Comparison of ENCODE assay signal across 28 cellular contexts in genomic region chr4:155656025-155656424, GRCh38. TPM values are rescaled to one million over a fixed set of nuclear protein-coding genes. Genes with fewer than 3 reads are reported as not detected.
"Had no signal": no experiment of that assay in that cellular context is flagged by ENCODE, and none has a peak within 500 bp of the region (broad histone marks: within the 10 kb centered on the region; RNA-seq: fewer than 3 reads in every experiment).

No MANE protein-coding gene starts in this region.

- H3K4me1 ChIP-seq: ascending aorta, breast epithelium, colonic mucosa had no signal

- DNase-seq: activated CD4-positive, alpha-beta memory T cell treated with anti-CD3 and anti-CD28 coated beads, Interleukin-2, amount 10 ng/mL, durations not matched to agents 7 days and 5 days; activated CD4-positive, alpha-beta T cell treated with anti-CD3 and anti-CD28 coated beads for 1 hour; activated CD4-positive, alpha-beta T cell treated with anti-CD3 and anti-CD28 coated beads for 4 hours; activated CD4-positive, alpha-beta T cell treated with anti-CD3 and anti-CD28 coated beads, Interleukin-2, amount 10 ng/mL, durations not matched to agents 7 days and 5 days; activated CD4-positive, alpha-beta T cell treated with anti-CD3 and anti-CD28 coated beads, Interleukin-2, amount 50 U/mL, for 4 hours; activated CD8-positive, alpha-beta memory T cell treated with anti-CD3 and anti-CD28 coated beads, Interleukin-2, amount 50 U/mL, for 48 hours; activated gamma-delta T cell; activated naive CD4-positive, alpha-beta T cell; activated naive CD4-positive, alpha-beta T cell treated with anti-CD3 and anti-CD28 coated beads, Interleukin-2, amount 10 ng/mL, durations not matched to agents 7 days and 5 days; activated naive CD8-positive, alpha-beta T cell treated with anti-CD3 and anti-CD28 coated beads, Interleukin-2, amount 10 ng/mL, durations not matched to agents 7 days and 5 days; activated T-cell treated with anti-CD3 and anti-CD28 coated beads for 4 hours; activated T-cell treated with anti-CD3 and anti-CD28 coated beads, Interleukin-2, amount 50 U/mL, for 24 hours; activated T-cell treated with anti-CD3 and anti-CD28 coated beads, Interleukin-2, amount 50 U/mL, for 72 hours; central memory CD4-positive, alpha-beta T cell; cerebellar nuclear complex; colonic mucosa; effector CD8-positive, alpha-beta T cell; esophagus squamous epithelium; foreskin melanocyte; T-helper 2 cell had no signal

- FAIRE-seq: endothelial cell of umbilical vein had no signal

- H3K27me3 ChIP-seq: ascending aorta, breast epithelium, cardiac muscle cell, colonic mucosa, esophagus squamous epithelium, gastroesophageal sphincter had no signal

- H3K9me3 Mint-ChIP-seq: activated CD4-positive, alpha-beta memory T cell treated with anti-CD3 and anti-CD28 coated beads, Interleukin-2, amount 10 ng/mL, durations not matched to agents 7 days and 5 days; activated CD4-positive, alpha-beta T cell treated with anti-CD3 and anti-CD28 coated beads, Interleukin-2, amount 10 ng/mL, durations not matched to agents 7 days and 5 days; activated naive CD4-positive, alpha-beta T cell treated with anti-CD3 and anti-CD28 coated beads, Interleukin-2, amount 10 ng/mL, durations not matched to agents 7 days and 5 days; activated naive CD4-positive, alpha-beta T cell treated with anti-CD3 and anti-CD28 coated beads, Interleukin-2, amount 50 U/mL, for 72 hours; activated naive CD8-positive, alpha-beta T cell treated with anti-CD3 and anti-CD28 coated beads, Interleukin-2, amount 10 ng/mL, durations not matched to agents 7 days and 5 days; activated T-cell treated with anti-CD3 and anti-CD28 coated beads, Interleukin-2, amount 50 U/mL, for 24 hours; activated T-cell treated with anti-CD3 and anti-CD28 coated beads, Interleukin-2, amount 50 U/mL, for 72 hours had no signal

- H3K27me3 Mint-ChIP-seq: activated naive CD4-positive, alpha-beta T cell treated with anti-CD3 and anti-CD28 coated beads, Interleukin-2, amount 10 ng/mL, durations not matched to agents 7 days and 5 days had no signal

- H3K4me3 ChIP-seq: ascending aorta, breast epithelium, cardiac muscle cell, colonic mucosa, esophagus squamous epithelium, gastroesophageal sphincter had no signal

- H3K36me3 Mint-ChIP-seq: activated naive CD4-positive, alpha-beta T cell treated with anti-CD3 and anti-CD28 coated beads, Interleukin-2, amount 10 ng/mL, durations not matched to agents 7 days and 5 days; activated naive CD4-positive, alpha-beta T cell treated with anti-CD3 and anti-CD28 coated beads, Interleukin-2, amount 50 U/mL, for 72 hours; activated naive CD8-positive, alpha-beta T cell treated with anti-CD3 and anti-CD28 coated beads, Interleukin-2, amount 10 ng/mL, durations not matched to agents 7 days and 5 days; brain had no signal

- ATAC-seq: activated naive CD4-positive, alpha-beta T cell treated with anti-CD3 and anti-CD28 coated beads, Interleukin-2, amount 50 U/mL, for 72 hours; activated T-cell treated with anti-CD3 and anti-CD28 coated beads, Interleukin-2, amount 50 U/mL, for 72 hours; gastroesophageal sphincter had no signal

- H3K9me3 ChIP-seq: breast epithelium, colonic mucosa, esophagus squamous epithelium had no signal

- H3K27ac Mint-ChIP-seq: activated CD4-positive, alpha-beta memory T cell treated with anti-CD3 and anti-CD28 coated beads, Interleukin-2, amount 10 ng/mL, durations not matched to agents 7 days and 5 days; activated CD4-positive, alpha-beta T cell treated with anti-CD3 and anti-CD28 coated beads, Interleukin-2, amount 10 ng/mL, durations not matched to agents 7 days and 5 days; activated naive CD4-positive, alpha-beta T cell treated with anti-CD3 and anti-CD28 coated beads, Interleukin-2, amount 10 ng/mL, durations not matched to agents 7 days and 5 days; activated naive CD4-positive, alpha-beta T cell treated with anti-CD3 and anti-CD28 coated beads, Interleukin-2, amount 50 U/mL, for 72 hours; activated naive CD8-positive, alpha-beta T cell treated with anti-CD3 and anti-CD28 coated beads, Interleukin-2, amount 10 ng/mL, durations not matched to agents 7 days and 5 days; activated T-cell treated with anti-CD3 and anti-CD28 coated beads, Interleukin-2, amount 50 U/mL, for 24 hours; activated T-cell treated with anti-CD3 and anti-CD28 coated beads, Interleukin-2, amount 50 U/mL, for 72 hours; brain had no signal

- H3K27ac ChIP-seq: ascending aorta, breast epithelium, cardiac muscle cell, colonic mucosa, epithelial cell of prostate, esophagus squamous epithelium, gastroesophageal sphincter had no signal

- H3K36me3 ChIP-seq: ascending aorta, breast epithelium, cardiac muscle cell, colonic mucosa, esophagus squamous epithelium, gastroesophageal sphincter had no signal

- H3K4me3 Mint-ChIP-seq: activated CD4-positive, alpha-beta memory T cell treated with anti-CD3 and anti-CD28 coated beads, Interleukin-2, amount 10 ng/mL, durations not matched to agents 7 days and 5 days; activated CD4-positive, alpha-beta T cell treated with anti-CD3 and anti-CD28 coated beads, Interleukin-2, amount 10 ng/mL, durations not matched to agents 7 days and 5 days; activated naive CD4-positive, alpha-beta T cell treated with anti-CD3 and anti-CD28 coated beads, Interleukin-2, amount 10 ng/mL, durations not matched to agents 7 days and 5 days; activated naive CD8-positive, alpha-beta T cell treated with anti-CD3 and anti-CD28 coated beads, Interleukin-2, amount 10 ng/mL, durations not matched to agents 7 days and 5 days; activated T-cell treated with anti-CD3 and anti-CD28 coated beads, Interleukin-2, amount 50 U/mL, for 24 hours; activated T-cell treated with anti-CD3 and anti-CD28 coated beads, Interleukin-2, amount 50 U/mL, for 72 hours; brain had no signal

- H3K4me1 Mint-ChIP-seq: activated CD4-positive, alpha-beta memory T cell treated with anti-CD3 and anti-CD28 coated beads, Interleukin-2, amount 10 ng/mL, durations not matched to agents 7 days and 5 days; activated CD4-positive, alpha-beta T cell treated with anti-CD3 and anti-CD28 coated beads, Interleukin-2, amount 10 ng/mL, durations not matched to agents 7 days and 5 days; activated naive CD4-positive, alpha-beta T cell treated with anti-CD3 and anti-CD28 coated beads, Interleukin-2, amount 10 ng/mL, durations not matched to agents 7 days and 5 days; activated naive CD8-positive, alpha-beta T cell treated with anti-CD3 and anti-CD28 coated beads, Interleukin-2, amount 10 ng/mL, durations not matched to agents 7 days and 5 days; brain had no signal

RNA-seq across cellular contexts. Expression of gene GUCY1A1, which starts 10.6 kb away (rescaled TPM):
- total RNA-seq: activated CD4-positive, alpha-beta memory T cell treated with anti-CD3 and anti-CD28 coated beads, Interleukin-2, amount 10 ng/mL, durations not matched to agents 7 days and 5 days; activated CD4-positive, alpha-beta T cell treated with anti-CD3 and anti-CD28 coated beads, Interleukin-2, amount 10 ng/mL, durations not matched to agents 7 days and 5 days; activated naive CD4-positive, alpha-beta T cell treated with anti-CD3 and anti-CD28 coated beads, Interleukin-2, amount 50 U/mL, for 72 hours; activated naive CD8-positive, alpha-beta T cell treated with anti-CD3 and anti-CD28 coated beads, Interleukin-2, amount 10 ng/mL, durations not matched to agents 7 days and 5 days had no signal
